8 cellular contexts compared by ENCODE assay signal in genomic region chr1:35031103-35031452, GRCh38. TPM values are rescaled to one million over a fixed set of nuclear protein-coding genes. Genes with fewer than 3 reads are reported as not detected.
A peak's percentile ranks its signal among the peaks of the same experiment; 100 is the strongest.
DNase-seq lines count a peak whose midpoint lies in the region; ATAC-seq and TF ChIP-seq lines count a peak whose summit lies in the region.

No MANE protein-coding gene starts in this region.

- TF ChIP-seq POLR2A in thyroid gland (IDR thresholded peaks at IDR 0.05), result no peak

- 0 to 1% methylated on average over 11 of the region's 11 CpGs for WGBS in thyroid gland, 2 donors

- ATAC-seq in HG02642 (IDR thresholded peaks at IDR 0.05; ENCODE audit: poor library complexity, unreplicated experiment), result no peak

- H3K9me3 ChIP-seq in neutrophil, result no peaks in the 10 kb centered on the region
- no peaks in the 10 kb centered on the region for H3K9me3 ChIP-seq in thyroid gland

- intact Hi-C loops in thyroid gland (cut with DNase I), result loop anchor here (5.0 kb wide), 1 partner anchor 161 kb away; the partner anchor contains the start of gene SFPQ

- H3K4me3 ChIP-seq in fibroblast of villous mesenchyme (ENCODE audit: low read depth, low read length), result peak overlapping the region; percentile 89
- peak overlapping the region; percentile 85 to 99 for H3K4me3 ChIP-seq in neutrophil (ENCODE audit: low read depth in 1 of 2, low read length in 1 of 2)
- H3K4me3 ChIP-seq in thyroid gland (replicated peaks in 1 of 3), result peak overlapping the region; percentile 56 to 98 (median 63)

- H3K27ac ChIP-seq in neutrophil (peak overlapping the region; percentile 89), thyroid gland (peak overlapping the region; percentile 94 to 99 (median 97))

- H3K4me1 ChIP-seq in neutrophil (ENCODE audit: control insufficient read depth in 1 of 2, insufficient read depth in 1 of 2, low read depth in 1 of 2, low read length in 1 of 2), result peaks cover 20 to 26% of the 10 kb centered on the region in 2 experiments
- H3K4me1 ChIP-seq in thyroid gland, result peaks cover 0 to 20% of the 10 kb centered on the region in 2 donors

- TF ChIP-seq CTCF in fibroblast of villous mesenchyme (IDR thresholded peaks at IDR 0.05; ENCODE audit: insufficient read depth, low read depth, low read length), result no peak
- no peak for TF ChIP-seq CTCF in neutrophil (IDR thresholded peaks at IDR 0.05)
- TF ChIP-seq CTCF in thyroid gland (IDR thresholded peaks at IDR 0.05), result no peak

- H3K36me3 ChIP-seq in neutrophil (peaks cover 9% of the 10 kb centered on the region), thyroid gland (peaks cover 0 to 8% of the 10 kb centered on the region in 2 donors)

- DNase-seq in NCI-H2171 treated with DMSO at 0.1 percent for 48 hours (lab: John Stamatoyannopoulos, UW), result peak; percentile 19
- no peak for DNase-seq in NCI-H2171 (lab: John Stamatoyannopoulos, UW)
- peak; percentile 48 for DNase-seq in NCI-H510A (lab: John Stamatoyannopoulos, UW)
- DNase-seq in activated T-helper 1 cell treated with anti-CD3 and anti-CD28 coated beads, Interleukin-2, amount 50 U/mL, for 16 hours (ENCODE audit: low read depth in 1 of 2, low spot score in 1 of 2), result peak; percentile 8 to 22
- DNase-seq in fibroblast of villous mesenchyme (ENCODE audit: low read depth), result peak; percentile 44
- DNase-seq in thyroid gland, result peak; percentile 20 to 23

- H3K27me3 ChIP-seq in neutrophil (peaks cover 13% of the 10 kb centered on the region), thyroid gland (no peaks in the 10 kb centered on the region)

RNA-seq across cellular contexts. Expression of gene ZMYM6, which starts 0.7 kb away (rescaled TPM):
- total RNA-seq in fibroblast of villous mesenchyme, result 24.8 and 30.2 TPM in 2 replicates
- total RNA-seq in thyroid gland, result 10 to 100 TPM; 26.0 to 33.0 (median 27.5) TPM

RNA-seq across cellular contexts. Expression of gene TMEM35B, which starts 45.9 kb away (rescaled TPM):
- 15.8 and 21.6 TPM in 2 replicates for total RNA-seq in fibroblast of villous mesenchyme
- 100 to 1,000 TPM in 1 of 4 donors, 10 to 100 TPM in 3; 50.1 to 123 (median 67.0) TPM for total RNA-seq in thyroid gland

RNA-seq across cellular contexts. Expression of gene ZMYM1, which starts 48.1 kb away (rescaled TPM):
- total RNA-seq in fibroblast of villous mesenchyme (11.6 and 30.2 TPM in 2 replicates), thyroid gland (10 to 100 TPM; 16.9 to 21.0 (median 19.2) TPM)
